17 cellular contexts compared by ENCODE assay signal in genomic region chr17:38712593-38712992, GRCh38. TPM values are rescaled to one million over a fixed set of nuclear protein-coding genes. Genes with fewer than 3 reads are reported as not detected.
DNase-seq lines count a peak whose midpoint lies in the region; ATAC-seq and TF ChIP-seq lines count a peak whose summit lies in the region.
"Had no signal": no experiment of that assay in that cellular context is flagged by ENCODE, and none has a peak within 500 bp of the region (broad histone marks: within the 10 kb centered on the region; RNA-seq: fewer than 3 reads in every experiment).

No MANE protein-coding gene starts in this region.

- no peak overlapping the region for H2AFZ ChIP-seq in neuronal stem cell (ENCODE audit: low read length)

- H4K91ac ChIP-seq in neuronal stem cell (ENCODE audit: low read depth, low read length, poor library complexity) = no peak overlapping the region

- H3K18ac ChIP-seq in neuronal stem cell (ENCODE audit: low read length) = no peak overlapping the region

- H3K4me1 ChIP-seq in CD4-positive, alpha-beta memory T cell (ENCODE audit: insufficient read depth, low read length) = peaks cover 31% of the 10 kb centered on the region
- H3K4me1 ChIP-seq in neuronal stem cell (ENCODE audit: control insufficient read depth in 2 of 2, insufficient read depth in 1 of 2, low read depth in 1 of 2, low read length in 2 of 2) = peaks cover 0 to 2% of the 10 kb centered on the region in 2 donors

- no peaks in the 10 kb centered on the region for H3K9me3 Mint-ChIP-seq in activated CD8-positive, alpha-beta T cell treated with anti-CD3 and anti-CD28 coated beads for 36 hours
- no peaks in the 10 kb centered on the region for H3K9me3 Mint-ChIP-seq in activated CD8-positive, alpha-beta T cell treated with anti-CD3 and anti-CD28 coated beads, Interleukin-2, amount 10 ng/mL, durations not matched to agents 7 days and 5 days (ENCODE audit: insufficient read depth)
- H3K9me3 Mint-ChIP-seq in CD4-positive, alpha-beta memory T cell = no peaks in the 10 kb centered on the region
- H3K9me3 Mint-ChIP-seq in activated T-helper 2 cell treated with anti-CD3 and anti-CD28 coated beads, Interferon-gamma antibody, Interleukin-2, Interleukin-4, amounts not matched to agents 10 μg/mL and 5 μg/mL and 100 μg/mL, durations not matched to agents 14 hours and 24 hours and 36 hours = no peaks in the 10 kb centered on the region

- H3K4me2 ChIP-seq in neuronal stem cell (ENCODE audit: insufficient read depth, low read length, poor library complexity, severe bottlenecking) = no peak overlapping the region
- H3K4me2 ChIP-seq: A549, KMS-11 had no signal

- no CpG with 5 or more reads among the region's 10 CpGs for WGBS in neuronal stem cell (ENCODE audit: extremely low coverage in 2 of 2, insufficient read length in 2 of 2, insufficient replicate concordance in 1 of 2), 2 donors

- H2AK5ac ChIP-seq in neuronal stem cell (ENCODE audit: low read depth, low read length) = no peak overlapping the region

- no peak overlapping the region for H2BK5ac ChIP-seq in neuronal stem cell (ENCODE audit: low read length)

- H3K14ac ChIP-seq in neuronal stem cell (ENCODE audit: low read length) = no peak overlapping the region

- H3K79me1 ChIP-seq in neuronal stem cell (ENCODE audit: low read depth, low read length) = no peaks in the 10 kb centered on the region

- no peaks in the 10 kb centered on the region for H3K9me3 ChIP-seq in CD4-positive, alpha-beta memory T cell (ENCODE audit: control insufficient read depth in 1 of 2, low read length in 2 of 2)
- H3K9me3 ChIP-seq in T-helper 17 cell (ENCODE audit: control insufficient read depth, low read length, poor library complexity, severe bottlenecking) = no peaks in the 10 kb centered on the region
- no peaks in the 10 kb centered on the region for H3K9me3 ChIP-seq in neuronal stem cell (replicated peaks in 1 of 2; ENCODE audit: control insufficient read depth in 2 of 2, insufficient read depth in 1 of 2, low read depth in 1 of 2, low read length in 2 of 2)
- H3K9me3 ChIP-seq: A549 had no signal

- H3K27ac ChIP-seq in CD4-positive, alpha-beta memory T cell (ENCODE audit: low read depth, low read length) = no peak overlapping the region
- no peak overlapping the region for H3K27ac ChIP-seq in neuronal stem cell (replicated peaks; ENCODE audit: low read length)
- H3K27ac ChIP-seq: A549, KMS-11 had no signal

- no peak overlapping the region for H2BK15ac ChIP-seq in neuronal stem cell (ENCODE audit: low read length)

- no peak overlapping the region for H3K4ac ChIP-seq in neuronal stem cell (ENCODE audit: low read length)

- no peak overlapping the region for H2BK12ac ChIP-seq in neuronal stem cell (ENCODE audit: low read length)

- no peaks in the 10 kb centered on the region for H3K27me3 ChIP-seq in CD4-positive, alpha-beta memory T cell (ENCODE audit: insufficient read depth, low read length)
- no peaks in the 10 kb centered on the region for H3K27me3 ChIP-seq in neuronal stem cell (ENCODE audit: control insufficient read depth in 3 of 3, insufficient read depth in 3 of 3, low read depth in 1 of 3, low read length in 3 of 3)

- peak overlapping the region; percentile 54 for H3K9ac ChIP-seq in neuronal stem cell (ENCODE audit: low read depth, low read length, poor library complexity)
- H3K9ac ChIP-seq: KMS-11 had no signal

- no peak for ATAC-seq in activated CD8-positive, alpha-beta T cell treated with anti-CD3 and anti-CD28 coated beads for 36 hours
- no peak for ATAC-seq in activated CD8-positive, alpha-beta T cell treated with anti-CD3 and anti-CD28 coated beads, Interleukin-2, amount 10 ng/mL, durations not matched to agents 7 days and 5 days
- ATAC-seq in T-helper 17 cell (no peak), HG03442 (IDR thresholded peaks at IDR 0.05; ENCODE audit: unreplicated experiment) (no peak)
- ATAC-seq: A549, GM12878 had no signal

- H3K36me3 Mint-ChIP-seq in activated CD8-positive, alpha-beta T cell treated with anti-CD3 and anti-CD28 coated beads for 36 hours (ENCODE audit: low read depth) = peaks cover 70% of the 10 kb centered on the region
- H3K36me3 Mint-ChIP-seq in activated CD8-positive, alpha-beta T cell treated with anti-CD3 and anti-CD28 coated beads, Interleukin-2, amount 10 ng/mL, durations not matched to agents 7 days and 5 days (ENCODE audit: low read depth) = peaks cover 74% of the 10 kb centered on the region
- H3K36me3 Mint-ChIP-seq in CD4-positive, alpha-beta memory T cell = peaks cover 42 to 79% of the 10 kb centered on the region in 2 donors
- peaks cover 14% of the 10 kb centered on the region for H3K36me3 Mint-ChIP-seq in T-helper 17 cell (ENCODE audit: low read depth)
- H3K36me3 Mint-ChIP-seq in activated T-helper 2 cell treated with anti-CD3 and anti-CD28 coated beads, Interferon-gamma antibody, Interleukin-2, Interleukin-4, amounts not matched to agents 10 μg/mL and 5 μg/mL and 100 μg/mL, durations not matched to agents 14 hours and 24 hours and 36 hours (ENCODE audit: low read depth) = peaks cover 87% of the 10 kb centered on the region

- no peak overlapping the region for H3K23ac ChIP-seq in neuronal stem cell (ENCODE audit: low read depth, low read length, poor library complexity)

- peaks cover 70% of the 10 kb centered on the region for H3K4me1 Mint-ChIP-seq in activated CD8-positive, alpha-beta T cell treated with anti-CD3 and anti-CD28 coated beads for 36 hours (ENCODE audit: low read depth)
- peaks cover 53% of the 10 kb centered on the region for H3K4me1 Mint-ChIP-seq in activated CD8-positive, alpha-beta T cell treated with anti-CD3 and anti-CD28 coated beads, Interleukin-2, amount 10 ng/mL, durations not matched to agents 7 days and 5 days (ENCODE audit: low read depth)
- peaks cover 14 to 61% (median 23%) of the 10 kb centered on the region in 4 donors for H3K4me1 Mint-ChIP-seq in CD4-positive, alpha-beta memory T cell
- peaks cover 44% of the 10 kb centered on the region for H3K4me1 Mint-ChIP-seq in T-helper 17 cell
- H3K4me1 Mint-ChIP-seq in activated T-helper 2 cell treated with anti-CD3 and anti-CD28 coated beads, Interferon-gamma antibody, Interleukin-2, Interleukin-4, amounts not matched to agents 10 μg/mL and 5 μg/mL and 100 μg/mL, durations not matched to agents 14 hours and 24 hours and 36 hours (ENCODE audit: low read depth) = peaks cover 47% of the 10 kb centered on the region

- no peak overlapping the region for H4K8ac ChIP-seq in neuronal stem cell (ENCODE audit: low read depth, low read length)

- CTCF ChIA-PET in activated CD8-positive, alpha-beta T cell treated with anti-CD3 and anti-CD28 coated beads for 36 hours (lab: Charles Lee) = interaction anchor here (0.8 kb wide), 1 partner anchor 11 kb away, joined by 3 read pairs; no protein-coding TSS in a partner anchor
- CTCF ChIA-PET in activated CD8-positive, alpha-beta T cell treated with anti-CD3 and anti-CD28 coated beads, Interleukin-2, amount 10 ng/mL, durations not matched to agents 7 days and 5 days (lab: Charles Lee) = no interaction called here
- CTCF ChIA-PET in CD4-positive, alpha-beta memory T cell (lab: Charles Lee; ENCODE audit: partially characterized antibody) = no interaction called here

- no peak overlapping the region for H3K4me3 ChIP-seq in CD4-positive, alpha-beta memory T cell (ENCODE audit: low read length in 2 of 2)
- no peak overlapping the region for H3K4me3 ChIP-seq in neuronal stem cell (ENCODE audit: low read length in 2 of 2)
- H3K4me3 ChIP-seq: A549, GM12878 had no signal

- intact Hi-C loops in activated CD8-positive, alpha-beta T cell treated with anti-CD3 and anti-CD28 coated beads for 36 hours (cut with micrococcal nuclease) = loop anchor here (5.0 kb wide), 1 partner anchor 35 kb away; no protein-coding TSS in a partner anchor
- intact Hi-C loops in CD4-positive, alpha-beta memory T cell (cut with micrococcal nuclease) = no loop called here
- intact Hi-C loops in activated T-helper 2 cell treated with anti-CD3 and anti-CD28 coated beads, Interferon-gamma antibody, Interleukin-2, Interleukin-4, amounts not matched to agents 10 μg/mL and 5 μg/mL and 100 μg/mL, durations not matched to agents 14 hours and 24 hours and 36 hours (cut with micrococcal nuclease) = no loop called here

- no peak overlapping the region for H3K4me3 Mint-ChIP-seq in activated CD8-positive, alpha-beta T cell treated with anti-CD3 and anti-CD28 coated beads for 36 hours
- H3K4me3 Mint-ChIP-seq in activated CD8-positive, alpha-beta T cell treated with anti-CD3 and anti-CD28 coated beads, Interleukin-2, amount 10 ng/mL, durations not matched to agents 7 days and 5 days = no peak overlapping the region
- no peak overlapping the region for H3K4me3 Mint-ChIP-seq in CD4-positive, alpha-beta memory T cell
- H3K4me3 Mint-ChIP-seq in T-helper 17 cell = peak overlapping the region; percentile 41
- no peak overlapping the region for H3K4me3 Mint-ChIP-seq in activated T-helper 2 cell treated with anti-CD3 and anti-CD28 coated beads, Interferon-gamma antibody, Interleukin-2, Interleukin-4, amounts not matched to agents 10 μg/mL and 5 μg/mL and 100 μg/mL, durations not matched to agents 14 hours and 24 hours and 36 hours (ENCODE audit: low read depth)

- POLR2A ChIA-PET in activated CD8-positive, alpha-beta T cell treated with anti-CD3 and anti-CD28 coated beads for 36 hours (lab: Charles Lee) = interaction anchor here (1.2 to 18.4 kb wide), 4 partner anchors 8 to 33 kb away, joined by 3 to 390 read pairs (median 10); partner anchors contain the start of gene MLLT6
- POLR2A ChIA-PET in activated CD8-positive, alpha-beta T cell treated with anti-CD3 and anti-CD28 coated beads, Interleukin-2, amount 10 ng/mL, durations not matched to agents 7 days and 5 days (lab: Charles Lee) = no interaction called here
- POLR2A ChIA-PET in CD4-positive, alpha-beta memory T cell (lab: Charles Lee; ENCODE audit: partially characterized antibody) = interaction anchor here (1.1 to 14.0 kb wide), 2 partner anchors 11 to 13 kb away, joined by 4 to 588 read pairs; partner anchors contain the start of gene CISD3

- no peak for DNase-seq in activated CD8-positive, alpha-beta T cell treated with anti-CD3 and anti-CD28 coated beads for 36 hours
- no peak for DNase-seq in activated CD8-positive, alpha-beta T cell treated with anti-CD3 and anti-CD28 coated beads, Interleukin-2, amount 10 ng/mL, durations not matched to agents 7 days and 5 days
- DNase-seq in CD4-positive, alpha-beta memory T cell = no peak
- DNase-seq in T-helper 17 cell (no peak), neuronal stem cell (ENCODE audit: low spot score) (no peak), HCEC 1CT (no peak)
- DNase-seq in activated T-helper 2 cell treated with anti-CD3 and anti-CD28 coated beads, Interferon-gamma antibody, Interleukin-2, Interleukin-4, amounts not matched to agents 10 μg/mL and 5 μg/mL and 100 μg/mL, durations not matched to agents 14 hours and 24 hours and 36 hours (ENCODE audit: low spot score) = no peak
- DNase-seq: DMS79, NCI-H1092, NCI-H1694 treated with DMSO at 0.1 percent for 48 hours, NCI-H446 treated with DMSO at 0.1 percent for 48 hours, NCI-H748 treated with DMSO at 0.1 percent for 48 hours, SHP77 had no signal

- H2BK120ac ChIP-seq in neuronal stem cell (ENCODE audit: low read depth, low read length) = no peak overlapping the region

- H3K27me3 Mint-ChIP-seq in activated CD8-positive, alpha-beta T cell treated with anti-CD3 and anti-CD28 coated beads for 36 hours = no peaks in the 10 kb centered on the region
- no peaks in the 10 kb centered on the region for H3K27me3 Mint-ChIP-seq in activated CD8-positive, alpha-beta T cell treated with anti-CD3 and anti-CD28 coated beads, Interleukin-2, amount 10 ng/mL, durations not matched to agents 7 days and 5 days (ENCODE audit: low read depth)
- H3K27me3 Mint-ChIP-seq in CD4-positive, alpha-beta memory T cell = no peaks in the 10 kb centered on the region
- no peaks in the 10 kb centered on the region for H3K27me3 Mint-ChIP-seq in T-helper 17 cell
- H3K27me3 Mint-ChIP-seq in activated T-helper 2 cell treated with anti-CD3 and anti-CD28 coated beads, Interferon-gamma antibody, Interleukin-2, Interleukin-4, amounts not matched to agents 10 μg/mL and 5 μg/mL and 100 μg/mL, durations not matched to agents 14 hours and 24 hours and 36 hours (ENCODE audit: low read depth) = no peaks in the 10 kb centered on the region

- H3K36me3 ChIP-seq in CD4-positive, alpha-beta memory T cell (ENCODE audit: insufficient read depth, low read length) = peaks cover 81% of the 10 kb centered on the region
- peaks cover 11 to 91% of the 10 kb centered on the region in 2 donors for H3K36me3 ChIP-seq in neuronal stem cell (replicated peaks in 1 of 2; ENCODE audit: control insufficient read depth in 2 of 2, insufficient read depth in 2 of 2, low read length in 2 of 2)

- peak overlapping the region; percentile 80 for H3K27ac Mint-ChIP-seq in activated CD8-positive, alpha-beta T cell treated with anti-CD3 and anti-CD28 coated beads for 36 hours
- no peak overlapping the region for H3K27ac Mint-ChIP-seq in activated CD8-positive, alpha-beta T cell treated with anti-CD3 and anti-CD28 coated beads, Interleukin-2, amount 10 ng/mL, durations not matched to agents 7 days and 5 days
- H3K27ac Mint-ChIP-seq in CD4-positive, alpha-beta memory T cell = peak overlapping the region in 4 of 7 donors; percentile 24 to 59 (median 34)
- no peak overlapping the region for H3K27ac Mint-ChIP-seq in T-helper 17 cell
- H3K27ac Mint-ChIP-seq in activated T-helper 2 cell treated with anti-CD3 and anti-CD28 coated beads, Interferon-gamma antibody, Interleukin-2, Interleukin-4, amounts not matched to agents 10 μg/mL and 5 μg/mL and 100 μg/mL, durations not matched to agents 14 hours and 24 hours and 36 hours = no peak overlapping the region

- TF ChIP-seq CTCF in activated CD8-positive, alpha-beta T cell treated with anti-CD3 and anti-CD28 coated beads for 36 hours (IDR thresholded peaks at IDR 0.05) = no peak

RNA-seq across cellular contexts. Expression of gene MLLT6, which starts 7.5 kb away (rescaled TPM):
- 100 to 1,000 TPM; 145 to 148 TPM for total RNA-seq in activated CD8-positive, alpha-beta T cell treated with anti-CD3 and anti-CD28 coated beads for 36 hours
- 100 to 1,000 TPM; 211 to 219 TPM for total RNA-seq in activated CD8-positive, alpha-beta T cell treated with anti-CD3 and anti-CD28 coated beads, Interleukin-2, amount 10 ng/mL, durations not matched to agents 7 days and 5 days
- total RNA-seq in CD4-positive, alpha-beta memory T cell = 100 to 1,000 TPM; 493 to 505 TPM
- polyA plus RNA-seq in CD4-positive, alpha-beta memory T cell = 10 to 100 TPM in 1 of 2 donors, 1 to 10 TPM in 1; 3.0 to 14.1 TPM
- total RNA-seq in T-helper 17 cell = 100 to 1,000 TPM; 304 to 334 TPM
- polyA plus RNA-seq in neuronal stem cell (2013, experiment 1 of 2) = 14.2 TPM
- polyA plus RNA-seq in neuronal stem cell (2013, experiment 2 of 2) = 14.1 TPM
- 211 and 213 TPM in 2 replicates for total RNA-seq in activated T-helper 2 cell treated with anti-CD3 and anti-CD28 coated beads, Interferon-gamma antibody, Interleukin-2, Interleukin-4, amounts not matched to agents 10 μg/mL and 5 μg/mL and 100 μg/mL, durations not matched to agents 14 hours and 24 hours and 36 hours

RNA-seq across cellular contexts. Expression of gene CISD3, which starts 17.5 kb away (rescaled TPM):
- 10 to 100 TPM; 43.2 to 44.2 TPM for total RNA-seq in activated CD8-positive, alpha-beta T cell treated with anti-CD3 and anti-CD28 coated beads for 36 hours
- 10 to 100 TPM; 48.2 to 56.1 TPM for total RNA-seq in activated CD8-positive, alpha-beta T cell treated with anti-CD3 and anti-CD28 coated beads, Interleukin-2, amount 10 ng/mL, durations not matched to agents 7 days and 5 days
- total RNA-seq in CD4-positive, alpha-beta memory T cell = 10 to 100 TPM; 12.5 to 13.5 TPM
- 10 to 100 TPM; 55.3 to 57.6 TPM for polyA plus RNA-seq in CD4-positive, alpha-beta memory T cell
- 10 to 100 TPM; 12.0 to 12.8 TPM for total RNA-seq in T-helper 17 cell
- 4.7 TPM for polyA plus RNA-seq in neuronal stem cell (2013, experiment 1 of 2)
- polyA plus RNA-seq in neuronal stem cell (2013, experiment 2 of 2) = 4.8 TPM
- total RNA-seq in activated T-helper 2 cell treated with anti-CD3 and anti-CD28 coated beads, Interferon-gamma antibody, Interleukin-2, Interleukin-4, amounts not matched to agents 10 μg/mL and 5 μg/mL and 100 μg/mL, durations not matched to agents 14 hours and 24 hours and 36 hours = 32.2 and 37.0 TPM in 2 replicates

RNA-seq across cellular contexts. Expression of gene PCGF2, which starts 35.5 kb away (rescaled TPM):
- 1 to 10 TPM in 1 of 2 experiments, under 1 TPM in 1; 0.50 to 1.2 TPM for total RNA-seq in activated CD8-positive, alpha-beta T cell treated with anti-CD3 and anti-CD28 coated beads for 36 hours
- total RNA-seq in activated CD8-positive, alpha-beta T cell treated with anti-CD3 and anti-CD28 coated beads, Interleukin-2, amount 10 ng/mL, durations not matched to agents 7 days and 5 days = under 1 TPM; 0.63 to 0.70 TPM
- not detected for total RNA-seq in CD4-positive, alpha-beta memory T cell
- polyA plus RNA-seq in CD4-positive, alpha-beta memory T cell = not detected
- total RNA-seq in T-helper 17 cell = not detected
- 74.0 TPM for polyA plus RNA-seq in neuronal stem cell (2013, experiment 1 of 2)
- 69.4 TPM for polyA plus RNA-seq in neuronal stem cell (2013, experiment 2 of 2)
- total RNA-seq in activated T-helper 2 cell treated with anti-CD3 and anti-CD28 coated beads, Interferon-gamma antibody, Interleukin-2, Interleukin-4, amounts not matched to agents 10 μg/mL and 5 μg/mL and 100 μg/mL, durations not matched to agents 14 hours and 24 hours and 36 hours = 5.8 and 7.4 TPM in 2 replicates

RNA-seq across cellular contexts. Expression of gene EPOP, which starts 37.8 kb away (rescaled TPM):
- 10 to 100 TPM; 31.8 to 32.2 TPM for total RNA-seq in activated CD8-positive, alpha-beta T cell treated with anti-CD3 and anti-CD28 coated beads for 36 hours
- 10 to 100 TPM; 11.4 to 11.6 TPM for total RNA-seq in activated CD8-positive, alpha-beta T cell treated with anti-CD3 and anti-CD28 coated beads, Interleukin-2, amount 10 ng/mL, durations not matched to agents 7 days and 5 days
- under 1 TPM; 0.09 to 0.25 TPM for total RNA-seq in CD4-positive, alpha-beta memory T cell
- not detected for polyA plus RNA-seq in CD4-positive, alpha-beta memory T cell
- 1 to 10 TPM in 1 of 2 donors, under 1 TPM in 1; 0.60 to 1.1 TPM for total RNA-seq in T-helper 17 cell
- polyA plus RNA-seq in neuronal stem cell (2013, experiment 1 of 2) = 17.0 TPM
- 16.8 TPM for polyA plus RNA-seq in neuronal stem cell (2013, experiment 2 of 2)
- 34.9 TPM in 2 replicates for total RNA-seq in activated T-helper 2 cell treated with anti-CD3 and anti-CD28 coated beads, Interferon-gamma antibody, Interleukin-2, Interleukin-4, amounts not matched to agents 10 μg/mL and 5 μg/mL and 100 μg/mL, durations not matched to agents 14 hours and 24 hours and 36 hours

RNA-seq across cellular contexts. Expression of gene PSMB3, which starts 39.9 kb away (rescaled TPM):
- total RNA-seq in activated CD8-positive, alpha-beta T cell treated with anti-CD3 and anti-CD28 coated beads for 36 hours = 100 to 1,000 TPM; 275 to 279 TPM
- total RNA-seq in activated CD8-positive, alpha-beta T cell treated with anti-CD3 and anti-CD28 coated beads, Interleukin-2, amount 10 ng/mL, durations not matched to agents 7 days and 5 days = 100 to 1,000 TPM; 251 to 252 TPM
- 10 to 100 TPM; 93.5 to 99.0 TPM for total RNA-seq in CD4-positive, alpha-beta memory T cell
- polyA plus RNA-seq in CD4-positive, alpha-beta memory T cell = 100 to 1,000 TPM; 391 to 517 TPM
- total RNA-seq in T-helper 17 cell = 10 to 100 TPM; 78.5 to 85.5 TPM
- polyA plus RNA-seq in neuronal stem cell (2013, experiment 1 of 2) = 263 TPM
- 265 TPM for polyA plus RNA-seq in neuronal stem cell (2013, experiment 2 of 2)
- total RNA-seq in activated T-helper 2 cell treated with anti-CD3 and anti-CD28 coated beads, Interferon-gamma antibody, Interleukin-2, Interleukin-4, amounts not matched to agents 10 μg/mL and 5 μg/mL and 100 μg/mL, durations not matched to agents 14 hours and 24 hours and 36 hours = 337 and 342 TPM in 2 replicates

Comparison
In these comparisons a context has a peak if more than half of its experiments do, and no peak if none do; other contexts are left out.
1. H3K27ac Mint-ChIP-seq: peak in activated CD8-positive, alpha-beta T cell treated with anti-CD3 and anti-CD28 coated beads for 36 hours (single experiment) and CD4-positive, alpha-beta memory T cell (4 of 7); none in activated CD8-positive, alpha-beta T cell treated with anti-CD3 and anti-CD28 coated beads, Interleukin-2, amount 10 ng/mL, durations not matched to agents 7 days and 5 days (single experiment), T-helper 17 cell (single experiment) and activated T-helper 2 cell treated with anti-CD3 and anti-CD28 coated beads, Interferon-gamma antibody, Interleukin-2, Interleukin-4, amounts not matched to agents 10 μg/mL and 5 μg/mL and 100 μg/mL, durations not matched to agents 14 hours and 24 hours and 36 hours (single experiment).